ENCODE assay signal across 13 cellular contexts in genomic region chr2:187542123-187542522, GRCh38. TPM values are rescaled to one million over a fixed set of nuclear protein-coding genes. Genes with fewer than 3 reads are reported as not detected.
DNase-seq lines count a peak whose midpoint lies in the region; ATAC-seq and TF ChIP-seq lines count a peak whose summit lies in the region.
"Had no signal": no experiment of that assay in that cellular context is flagged by ENCODE, and none has a peak within 500 bp of the region (broad histone marks: within the 10 kb centered on the region; RNA-seq: fewer than 3 reads in every experiment).

No MANE protein-coding gene starts in this region.

- H3K27me3 ChIP-seq in breast epithelium (no peaks in the 10 kb centered on the region), tibial artery (no peaks in the 10 kb centered on the region), foreskin keratinocyte (no peaks in the 10 kb centered on the region), Karpas-422 (ENCODE audit: low read length) (no peaks in the 10 kb centered on the region)

- intact Hi-C loops in breast epithelium (cut with DNase I; ENCODE audit: low total_unique reads) (no loop called here), tibial artery (cut with DNase I; ENCODE audit: low total_unique reads) (no loop called here)

- TF ChIP-seq CTCF in LNCaP clone FGC (IDR thresholded peaks at IDR 0.05; ENCODE audit: control insufficient read depth, extremely low read depth, insufficient read depth) = no peak
- no peak for TF ChIP-seq CTCF in breast epithelium (IDR thresholded peaks at IDR 0.05)
- no peak for TF ChIP-seq CTCF in tibial artery (IDR thresholded peaks at IDR 0.05)
- TF ChIP-seq CTCF in foreskin keratinocyte (conservative IDR thresholded peaks at IDR 0.05) = no peak

- H3K4me1 ChIP-seq in breast epithelium = no peaks in the 10 kb centered on the region
- peaks cover 18% of the 10 kb centered on the region for H3K4me1 ChIP-seq in mesodermal cell (ENCODE audit: control insufficient read depth, insufficient read depth, low read length, poor library complexity, severe bottlenecking)
- H3K4me1 ChIP-seq in tibial artery = peaks cover 0 to 78% (median 12%) of the 10 kb centered on the region in 4 donors
- peaks cover 19% of the 10 kb centered on the region for H3K4me1 ChIP-seq in foreskin keratinocyte
- no peaks in the 10 kb centered on the region for H3K4me1 ChIP-seq in Karpas-422 (ENCODE audit: low read length)

- no peak for DNase-seq in LNCaP clone FGC (ENCODE audit: low read depth)
- no peak for DNase-seq in breast epithelium (ENCODE audit: low spot score in 2 of 2)
- no peak for DNase-seq in tibial artery
- no peak for DNase-seq in AG08396 (ENCODE audit: low spot score)
- DNase-seq in foreskin keratinocyte = no peak
- no peak for DNase-seq in Karpas-422
- DNase-seq: activated CD4-positive, alpha-beta T cell treated with anti-CD3 and anti-CD28 coated beads for 4 hours; activated effector memory CD4-positive, alpha-beta T cell treated with Interleukin-2 at 50 U/mL for 16 hours; NCI-H2107; NK-92 treated with Interleukin-12 subunit alpha and Interleukin-12 subunit beta, amount 100 ng/mL, for 24 hours had no signal

- H3K4me3 ChIP-seq in LNCaP clone FGC (ENCODE audit: low read depth, low read length) = peak overlapping the region; percentile 6; the same call in 1 of the 2 replicates
- peak overlapping the region in 1 of 3 donors; percentile 14 for H3K4me3 ChIP-seq in breast epithelium
- H3K4me3 ChIP-seq in mesodermal cell (ENCODE audit: extremely low read depth, insufficient read depth, low read length, poor library complexity, severe bottlenecking) = no peak overlapping the region
- no peak overlapping the region for H3K4me3 ChIP-seq in tibial artery
- no peak overlapping the region for H3K4me3 ChIP-seq in Karpas-422 (ENCODE audit: low read length)

- no peak for TF ChIP-seq POLR2A in breast epithelium (IDR thresholded peaks at IDR 0.05)

- H3K36me3 ChIP-seq in breast epithelium (no peaks in the 10 kb centered on the region), mesodermal cell (ENCODE audit: control insufficient read depth, insufficient read depth, low read length) (peaks cover 56% of the 10 kb centered on the region), tibial artery (no peaks in the 10 kb centered on the region), Karpas-422 (ENCODE audit: insufficient read depth, low read length) (no peaks in the 10 kb centered on the region)

- H3K79me2 ChIP-seq in Karpas-422 (ENCODE audit: low read length) = no peaks in the 10 kb centered on the region

- H3K9me2 ChIP-seq in Karpas-422 (replicated peaks; ENCODE audit: insufficient read depth, low read length) = no peaks in the 10 kb centered on the region

- 94 to 100% methylated on average over 2 of the region's 2 CpGs for WGBS in mesodermal cell (ENCODE audit: insufficient coverage in 2 of 2), 2 experiments

- H3K9me3 ChIP-seq in breast epithelium (no peaks in the 10 kb centered on the region), mesodermal cell (ENCODE audit: control insufficient read depth, low read length) (peaks cover 11% of the 10 kb centered on the region), tibial artery (no peaks in the 10 kb centered on the region), Karpas-422 (ENCODE audit: low read length) (no peaks in the 10 kb centered on the region)

- peak overlapping the region; percentile 58 to 62 for H3K27ac ChIP-seq in breast epithelium
- H3K27ac ChIP-seq in mesodermal cell (ENCODE audit: low read depth, low read length, severe bottlenecking) = peak overlapping the region; percentile 44
- peak overlapping the region; percentile 77 to 80 for H3K27ac ChIP-seq in tibial artery
- H3K27ac ChIP-seq in foreskin keratinocyte = no peak overlapping the region
- no peak overlapping the region for H3K27ac ChIP-seq in Karpas-422 (ENCODE audit: low read length)
- H3K27ac ChIP-seq: KMS-11 had no signal

- no peak overlapping the region for H3K4me2 ChIP-seq in Karpas-422 (ENCODE audit: low read depth, low read length, poor library complexity, severe bottlenecking)
- H3K4me2 ChIP-seq: KMS-11 had no signal

- H3K9ac ChIP-seq in Karpas-422 (ENCODE audit: low read length) = no peak overlapping the region
- H3K9ac ChIP-seq: KMS-11 had no signal

- H4K20me1 ChIP-seq in Karpas-422 (ENCODE audit: insufficient read depth, low read depth, low read length) = no peaks in the 10 kb centered on the region

- no peak overlapping the region for H2AFZ ChIP-seq in Karpas-422 (ENCODE audit: low read length)

- ATAC-seq in foreskin keratinocyte (no peak), HG02642 (IDR thresholded peaks at IDR 0.05; ENCODE audit: poor library complexity, unreplicated experiment) (no peak)

RNA-seq across cellular contexts. Expression of gene TFPI, which starts 12.1 kb away (rescaled TPM):
- total RNA-seq in breast epithelium (100 to 1,000 TPM in 1 of 3 donors, 10 to 100 TPM in 2; 52.4 to 105 (median 90.1) TPM), foreskin keratinocyte (0.42 and 0.54 TPM in 2 replicates)
- polyA plus RNA-seq in mesodermal cell (2013, experiment 1 of 2) = 457 TPM
- polyA plus RNA-seq in mesodermal cell (2013, experiment 2 of 2) = 455 TPM
- polyA plus RNA-seq in foreskin keratinocyte = 0.14 and 0.16 TPM in 2 replicates
- total RNA-seq in Karpas-422 (2014; rRNA removed; shearing (Covaris generic); ENCODE audit: low replicate concordance) = not detected in 2 replicates

Comparison
In these comparisons a context has a peak if more than half of its experiments do, and no peak if none do; other contexts are left out.
1. H3K27ac ChIP-seq: peak in breast epithelium (2 of 2), mesodermal cell (single experiment) and tibial artery (2 of 2); none in foreskin keratinocyte (single experiment) and Karpas-422 (single experiment).
2. RNA of gene TFPI, which starts 12.1 kb away (total RNA-seq): 52.4 to 105 TPM in breast epithelium; 0.42 to 0.54 TPM in foreskin keratinocyte and not detected in Karpas-422; every median in the first group is over 10 times any median in the second.